1 cellular context compared by ENCODE assay signal in the genomic region with DNA sequence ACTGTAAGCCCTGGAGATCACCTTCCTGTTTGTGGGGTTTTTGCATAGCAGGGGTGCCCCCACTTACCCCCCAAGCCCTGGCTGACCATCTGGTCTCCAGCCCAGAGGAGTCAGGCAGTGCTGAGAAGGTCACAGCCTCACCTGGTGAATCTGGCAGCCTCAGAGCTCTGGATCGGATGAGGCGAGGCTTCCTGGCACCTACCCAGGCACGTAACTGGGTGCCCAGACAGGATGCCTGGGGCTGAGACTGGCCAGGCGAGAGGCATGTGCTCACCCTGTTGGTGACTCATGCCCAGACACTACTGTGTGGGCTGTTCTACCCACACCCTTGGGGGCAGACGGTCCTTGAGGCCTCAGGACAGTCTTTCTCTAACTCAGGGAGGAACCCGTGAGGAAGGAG.
TF ChIP-seq lines count a peak whose summit lies in the region.

No MANE protein-coding gene starts in this region.

TF ChIP-seq in SK-N-SH, 30 proteins besides CTCF, POLR2A, EP300 and RAD21 (continued from another document):
- TF ChIP-seq NRF1 (IDR thresholded peaks at IDR 0.05; ENCODE audit: low read depth, low read length) (no peak), YY1 (IDR thresholded peaks at IDR 0.05; ENCODE audit: low read depth) (no peak), JUND (IDR thresholded peaks at IDR 0.05) (peak; percentile 93), RFX5 (IDR thresholded peaks at IDR 0.05; ENCODE audit: low read length) (no peak)
